Comparison of ENCODE assay signal across 1 cellular context in the genomic region with DNA sequence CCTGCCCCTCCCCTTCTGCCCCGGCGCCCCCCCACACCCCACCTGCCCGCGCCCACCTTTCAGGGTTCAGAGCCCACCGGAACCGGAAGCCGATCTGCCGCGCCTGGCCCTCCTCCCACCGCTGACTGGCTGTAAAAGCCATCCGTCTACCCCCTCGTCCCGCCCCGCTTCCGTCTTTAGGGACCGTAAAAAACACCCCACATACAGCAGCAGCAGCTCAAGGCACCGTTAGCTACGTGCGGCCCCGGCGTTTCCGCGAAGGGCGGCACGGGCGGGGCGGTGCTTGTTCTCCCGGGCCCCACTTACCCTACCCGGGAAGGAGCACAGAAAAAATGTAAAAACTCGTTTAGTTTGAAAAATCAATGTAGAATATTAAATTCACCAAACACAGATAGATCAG.
TF ChIP-seq lines count a peak whose summit lies in the region.

TSS of gene MRPL28 (minus strand) at position 96 of the 400 bp plus-strand sequence. CDS start 320 bp downstream, outside the sequence.

TF ChIP-seq in GM23338, 12 proteins besides CTCF, POLR2A, EP300 and RAD21:
- TF ChIP-seq CREB1 (CRISPR knock-in tag; IDR thresholded peaks at IDR 0.05; ENCODE audit: low read depth) (peak; percentile 75), EZH2 (IDR thresholded peaks at IDR 0.05; ENCODE audit: low read depth, unreplicated experiment) (no peak), POLR2AphosphoS5 (IDR thresholded peaks at IDR 0.05; ENCODE audit: low read depth) (peak; percentile 87), JUNB (IDR thresholded peaks at IDR 0.05; ENCODE audit: unreplicated experiment) (peak; percentile 97), ZNF114 (CRISPR knock-in tag; IDR thresholded peaks at IDR 0.05) (no peak)
- TF ChIP-seq, protein P1, sequence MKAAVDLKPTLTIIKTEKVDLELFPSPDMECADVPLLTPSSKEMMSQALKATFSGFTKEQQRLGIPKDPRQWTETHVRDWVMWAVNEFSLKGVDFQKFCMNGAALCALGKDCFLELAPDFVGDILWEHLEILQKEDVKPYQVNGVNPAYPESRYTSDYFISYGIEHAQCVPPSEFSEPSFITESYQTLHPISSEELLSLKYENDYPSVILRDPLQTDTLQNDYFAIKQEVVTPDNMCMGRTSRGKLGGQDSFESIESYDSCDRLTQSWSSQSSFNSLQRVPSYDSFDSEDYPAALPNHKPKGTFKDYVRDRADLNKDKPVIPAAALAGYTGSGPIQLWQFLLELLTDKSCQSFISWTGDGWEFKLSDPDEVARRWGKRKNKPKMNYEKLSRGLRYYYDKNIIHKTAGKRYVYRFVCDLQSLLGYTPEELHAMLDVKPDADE (IDR thresholded peaks at IDR 0.05), result peak; percentile 40; the same call in 1 of the 2 replicates
